20 cellular contexts compared by ENCODE assay signal in the genomic region with DNA sequence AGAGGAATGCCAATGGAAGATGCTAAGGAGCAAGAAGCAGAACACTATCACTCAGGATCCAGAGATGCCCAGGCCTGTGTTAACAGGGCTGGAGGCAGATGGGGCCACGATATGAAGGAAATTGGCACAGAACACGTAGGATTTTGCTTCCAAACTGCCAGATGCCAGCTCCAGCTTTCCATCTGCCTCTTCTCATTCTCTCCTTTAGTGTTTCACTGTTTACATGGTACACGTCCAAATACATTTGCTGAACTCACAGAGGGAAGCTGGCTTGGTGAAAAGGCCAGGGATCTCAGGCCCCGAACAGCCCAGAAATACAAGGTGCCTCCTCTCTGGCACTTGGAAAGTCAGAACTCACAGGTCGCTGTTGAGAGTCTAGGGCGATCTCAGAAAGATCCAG.
"Had no signal": no experiment of that assay in that cellular context is flagged by ENCODE, and none has a peak within 500 bp of the region (broad histone marks: within the 10 kb centered on the region; RNA-seq: fewer than 3 reads in every experiment).

No MANE protein-coding gene starts in this region.

- DNase-seq: activated CD4-positive, alpha-beta memory T cell treated with anti-CD3 and anti-CD28 coated beads, Interleukin-2, amount 10 ng/mL, durations not matched to agents 7 days and 5 days; activated CD4-positive, alpha-beta T cell treated with anti-CD3 and anti-CD28 coated beads for 36 hours; activated CD4-positive, alpha-beta T cell treated with anti-CD3 and anti-CD28 coated beads, Interleukin-2, amount 50 U/mL, for 1 hour; activated naive CD4-positive, alpha-beta T cell treated with anti-CD3 and anti-CD28 coated beads, Interleukin-2, amount 50 U/mL, for 16 hours; activated naive CD8-positive, alpha-beta T cell treated with anti-CD3 and anti-CD28 coated beads, Interleukin-2, amount 10 ng/mL, durations not matched to agents 7 days and 5 days; activated T-cell treated with anti-CD3 and anti-CD28 coated beads, Interleukin-2, amount 50 U/mL, for 72 hours; adrenal gland; KG1; NCI-H1048; NCI-H1417 treated with DMSO at 0.1 percent for 48 hours; NCI-H187; NCI-H2081; NCI-H524 treated with DMSO at 0.1 percent for 48 hours; NCI-H748 treated with DMSO at 0.1 percent for 48 hours; SIG-M5; T-cell; T-helper 2 cell; T1000; WERI-Rb-1 had no signal

- H3K27ac ChIP-seq: adrenal gland, breast epithelium, WERI-Rb-1 had no signal

- H3K36me3 ChIP-seq: adrenal gland, breast epithelium, WERI-Rb-1 had no signal

- H3K4me1 ChIP-seq: adrenal gland, breast epithelium had no signal

- H3K27me3 ChIP-seq: adrenal gland, breast epithelium had no signal

- H3K9me3 ChIP-seq: adrenal gland, breast epithelium had no signal

- H3K4me3 ChIP-seq: adrenal gland, breast epithelium had no signal

- ATAC-seq: activated CD4-positive, alpha-beta T cell treated with anti-CD3 and anti-CD28 coated beads for 36 hours; activated T-cell treated with anti-CD3 and anti-CD28 coated beads, Interleukin-2, amount 50 U/mL, for 72 hours; T-cell had no signal
